Comparison of ENCODE assay signal across 24 cellular contexts in genomic region chr4:118811832-118812231, GRCh38. TPM values are rescaled to one million over a fixed set of nuclear protein-coding genes. Genes with fewer than 3 reads are reported as not detected.
DNase-seq lines count a peak whose midpoint lies in the region; ATAC-seq and TF ChIP-seq lines count a peak whose summit lies in the region.
"Had no signal": no experiment of that assay in that cellular context is flagged by ENCODE, and none has a peak within 500 bp of the region (broad histone marks: within the 10 kb centered on the region; RNA-seq: fewer than 3 reads in every experiment).

No MANE protein-coding gene starts in this region.

- peak overlapping the region in 3 of 5 donors; percentile 34 to 60 (median 52) for H3K27ac ChIP-seq in stomach
- H3K27ac ChIP-seq in esophagus squamous epithelium: peak overlapping the region in 2 of 4 donors; percentile 40
- H3K27ac ChIP-seq in dorsolateral prefrontal cortex: no peak overlapping the region
- H3K27ac ChIP-seq: neutrophil had no signal

- H3K27me3 Mint-ChIP-seq in HFFc6 (ENCODE audit: insufficient read depth): 0 out of 2 replicates have a peak, but pooled peaks cover 2% of the 10 kb centered on the region
- H3K27me3 Mint-ChIP-seq in chondrocyte (ENCODE audit: low read depth): no peaks in the 10 kb centered on the region
- H3K27me3 Mint-ChIP-seq: activated CD8-positive, alpha-beta T cell treated with anti-CD3 and anti-CD28 coated beads for 36 hours; activated naive CD4-positive, alpha-beta T cell treated with anti-CD3 and anti-CD28 coated beads, Interleukin-2, amount 50 U/mL, for 24 hours; activated T-helper 17 cell treated with anti-CD3 and anti-CD28 coated beads, Interleukin-2, amount 50 U/mL, for 72 hours; CD4-positive, CD25-positive, alpha-beta regulatory T cell; memory B cell had no signal

- H3K4me1 Mint-ChIP-seq in HFFc6 (ENCODE audit: low read depth) (peaks cover 83% of the 10 kb centered on the region), chondrocyte (ENCODE audit: low read depth) (peaks cover 47% of the 10 kb centered on the region)
- H3K4me1 Mint-ChIP-seq: activated naive CD4-positive, alpha-beta T cell treated with anti-CD3 and anti-CD28 coated beads, Interleukin-2, amount 50 U/mL, for 24 hours; activated T-helper 17 cell treated with anti-CD3 and anti-CD28 coated beads, Interleukin-2, amount 50 U/mL, for 72 hours had no signal

- WGBS in stomach, 5 donors: 26 to 52% (median 36%) methylated on average over 3 of the region's 3 CpGs
- 74 to 84% methylated on average over 3 of the region's 3 CpGs for whole genome bisulfite sequencing in esophagus squamous epithelium, 2 donors

- TF ChIP-seq POLR2A in stomach (IDR thresholded peaks at IDR 0.05) (no peak), esophagus squamous epithelium (IDR thresholded peaks at IDR 0.05) (no peak), GM18505 (IDR thresholded peaks at IDR 0.05; ENCODE audit: borderline replicate concordance, extremely low read depth, insufficient read depth, insufficient read length) (no peak)

- DNase-seq in HFFc6 (no peak), chondrocyte (ENCODE audit: low spot score) (no peak), mucosa of gallbladder (ENCODE audit: low spot score) (peak; percentile 25), stomach (no peak), esophagus squamous epithelium (lab: John Stamatoyannopoulos, UW) (no peak), cerebellum (ENCODE audit: low spot score) (no peak), dorsolateral prefrontal cortex (no peak)
- DNase-seq: activated CD8-positive, alpha-beta T cell treated with anti-CD3 and anti-CD28 coated beads for 36 hours; CD4-positive, CD25-positive, alpha-beta regulatory T cell; central memory CD4-positive, alpha-beta T cell; DND-41; heart right ventricle; Kasumi-1; NCI-H446 treated with DMSO at 0.1 percent for 48 hours; stimulated activated CD4-positive, alpha-beta T cell treated with anti-CD3 and anti-CD28 coated beads, Interleukin-4, amount 100 ng/mL, for 1 hour; substantia nigra had no signal

- TF ChIP-seq EP300 in stomach (IDR thresholded peaks at IDR 0.05): no peak

- H3K4me3 ChIP-seq in stomach: no peak overlapping the region
- H3K4me3 ChIP-seq in esophagus squamous epithelium: no peak overlapping the region
- H3K4me3 ChIP-seq in dorsolateral prefrontal cortex: no peak overlapping the region
- H3K4me3 ChIP-seq: heart right ventricle had no signal

- peaks cover 3 to 19% (median 7%) of the 10 kb centered on the region in 4 donors for H3K4me1 ChIP-seq in stomach
- peaks cover 0 to 4% (median 0%) of the 10 kb centered on the region in 3 donors for H3K4me1 ChIP-seq in esophagus squamous epithelium

- peaks cover 89% of the 10 kb centered on the region for H3K36me3 Mint-ChIP-seq in HFFc6 (ENCODE audit: low read depth)
- peaks cover 74% of the 10 kb centered on the region for H3K36me3 Mint-ChIP-seq in chondrocyte (ENCODE audit: low read depth)

- no peak for ATAC-seq in GM18505 (IDR thresholded peaks at IDR 0.05; ENCODE audit: unreplicated experiment)
- ATAC-seq: activated CD4-positive, CD25-positive, alpha-beta regulatory T cell treated with anti-CD3 and anti-CD28 coated beads, Interleukin-2, amount 50 U/mL, for 24 hours; activated CD8-positive, alpha-beta T cell treated with anti-CD3 and anti-CD28 coated beads for 36 hours; activated T-helper 17 cell treated with anti-CD3 and anti-CD28 coated beads, Interleukin-2, amount 50 U/mL, for 72 hours; HCT116 had no signal

- intact Hi-C loops in stomach (cut with DNase I; ENCODE audit: low total_unique reads): no loop called here
- intact Hi-C loops in esophagus squamous epithelium (cut with DNase I): no loop called here
- intact Hi-C loops in dorsolateral prefrontal cortex (cut with DNase I): no loop called here

- H3K4me3 Mint-ChIP-seq in HFFc6 (peak overlapping the region; percentile 8; the same call in 1 of the 2 replicates), chondrocyte (ENCODE audit: unreplicated experiment) (no peak overlapping the region)
- H3K4me3 Mint-ChIP-seq: activated CD8-positive, alpha-beta T cell treated with anti-CD3 and anti-CD28 coated beads for 36 hours; activated naive CD4-positive, alpha-beta T cell treated with anti-CD3 and anti-CD28 coated beads, Interleukin-2, amount 50 U/mL, for 24 hours; activated T-helper 17 cell treated with anti-CD3 and anti-CD28 coated beads, Interleukin-2, amount 50 U/mL, for 72 hours; CD4-positive, CD25-positive, alpha-beta regulatory T cell; memory B cell; T-helper 1 cell treated with Interleukin-12 subunit alpha and Interleukin-12 subunit beta and Interleukin-4 antibody, amounts not matched to agents 30 μg/mL and 1 μg/mL, for 36 hours had no signal

- H3K27ac Mint-ChIP-seq in HFFc6 (peak overlapping the region; percentile 74), chondrocyte (ENCODE audit: unreplicated experiment) (peak overlapping the region; percentile 95)
- H3K27ac Mint-ChIP-seq: activated CD8-positive, alpha-beta T cell treated with anti-CD3 and anti-CD28 coated beads for 36 hours; activated naive CD4-positive, alpha-beta T cell treated with anti-CD3 and anti-CD28 coated beads, Interleukin-2, amount 50 U/mL, for 24 hours; activated T-helper 17 cell treated with anti-CD3 and anti-CD28 coated beads, Interleukin-2, amount 50 U/mL, for 72 hours; CD4-positive, CD25-positive, alpha-beta regulatory T cell; memory B cell; T-helper 1 cell treated with Interleukin-12 subunit alpha and Interleukin-12 subunit beta and Interleukin-4 antibody, amounts not matched to agents 30 μg/mL and 1 μg/mL, for 36 hours had no signal

- H3K9me3 ChIP-seq in stomach (no peaks in the 10 kb centered on the region), esophagus squamous epithelium (no peaks in the 10 kb centered on the region)
- H3K9me3 ChIP-seq: heart right ventricle, neutrophil had no signal

- H3K36me3 ChIP-seq in stomach: peaks cover 52 to 100% (median 98%) of the 10 kb centered on the region in 4 donors
- peaks cover 9 to 96% (median 17%) of the 10 kb centered on the region in 3 donors for H3K36me3 ChIP-seq in esophagus squamous epithelium

- H3K9me3 Mint-ChIP-seq in HFFc6 (no peaks in the 10 kb centered on the region), chondrocyte (ENCODE audit: low read depth) (no peaks in the 10 kb centered on the region)
- H3K9me3 Mint-ChIP-seq: activated CD8-positive, alpha-beta T cell treated with anti-CD3 and anti-CD28 coated beads for 36 hours; activated naive CD4-positive, alpha-beta T cell treated with anti-CD3 and anti-CD28 coated beads, Interleukin-2, amount 50 U/mL, for 24 hours; activated T-helper 17 cell treated with anti-CD3 and anti-CD28 coated beads, Interleukin-2, amount 50 U/mL, for 72 hours; CD4-positive, CD25-positive, alpha-beta regulatory T cell; memory B cell; T-helper 1 cell treated with Interleukin-12 subunit alpha and Interleukin-12 subunit beta and Interleukin-4 antibody, amounts not matched to agents 30 μg/mL and 1 μg/mL, for 36 hours had no signal

- no peak for TF ChIP-seq CTCF in HFFc6 (IDR thresholded peaks at IDR 0.05)
- no peak for TF ChIP-seq CTCF in chondrocyte (IDR thresholded peaks at IDR 0.05)
- TF ChIP-seq CTCF in stomach (IDR thresholded peaks at IDR 0.05): no peak
- TF ChIP-seq CTCF in esophagus squamous epithelium (IDR thresholded peaks at IDR 0.05): no peak
- TF ChIP-seq CTCF in dorsolateral prefrontal cortex (IDR thresholded peaks at IDR 0.05 in 54 of 56, conservative IDR thresholded peaks at IDR 0.05 in 2 of 56; ENCODE audit: low read depth in 1 of 56, partially characterized antibody in 56 of 56): no peak

- H3K27me3 ChIP-seq in stomach (no peaks in the 10 kb centered on the region), esophagus squamous epithelium (no peaks in the 10 kb centered on the region), dorsolateral prefrontal cortex (no peaks in the 10 kb centered on the region)
- H3K27me3 ChIP-seq: heart right ventricle, neutrophil had no signal

RNA-seq across cellular contexts. Expression of gene SEC24D, which starts 24.1 kb away (rescaled TPM):
- total RNA-seq in HFFc6 (2021; fragmentation: NEBNext Ultra II Directional; extraction: Animal tissue kit (Norgen Biotek cat#: 25700)): 100 to 1,000 TPM; 164 to 198 (median 183) TPM
- total RNA-seq in chondrocyte (204 to 245 TPM (median 208 TPM) in 3 replicates), mucosa of gallbladder (90.6 TPM), stomach (100 to 1,000 TPM in 1 of 5 donors, 10 to 100 TPM in 4; 25.9 to 132 (median 55.8) TPM), esophagus squamous epithelium (10 to 100 TPM; 18.5 to 33.6 (median 21.6) TPM), cerebellum (18.5 TPM), dorsolateral prefrontal cortex (10 to 100 TPM; 12.7 to 44.7 (median 24.8) TPM)
- 10 to 100 TPM in 2 of 3 donors, 1 to 10 TPM in 1; 6.7 to 19.6 (median 17.4) TPM for polyA plus RNA-seq in stomach

Comparison
In these comparisons a context has a peak if more than half of its experiments do, and no peak if none do; other contexts are left out.
1. H3K27ac ChIP-seq: peak in stomach (3 of 5); none in dorsolateral prefrontal cortex (0 of 59).